Comparison of ENCODE assay signal across 18 cellular contexts in the genomic region with DNA sequence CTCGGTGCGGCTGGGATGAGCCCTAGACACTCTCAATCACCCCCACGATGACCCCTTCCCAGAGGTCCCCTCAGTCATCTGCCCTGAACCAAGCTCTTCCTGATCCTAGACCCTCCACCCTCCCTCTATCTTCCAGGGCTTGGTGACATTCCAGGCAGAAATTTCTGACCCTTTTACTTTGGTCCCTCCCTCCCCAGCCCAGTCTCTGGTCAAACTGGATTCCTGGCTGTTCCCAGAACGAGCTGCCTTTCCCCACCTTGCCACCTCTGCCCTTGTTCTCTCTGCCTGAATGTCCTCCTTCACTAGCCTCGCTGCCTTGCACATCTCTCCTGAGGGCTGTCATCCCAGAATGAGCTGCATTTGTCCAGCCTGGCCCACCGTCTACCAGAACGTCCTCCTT. TPM values are rescaled to one million over a fixed set of nuclear protein-coding genes. Genes with fewer than 3 reads are reported as not detected.
A peak's percentile ranks its signal among the peaks of the same experiment; 100 is the strongest.
DNase-seq lines count a peak whose midpoint lies in the region; ATAC-seq, FAIRE-seq and TF ChIP-seq lines count a peak whose summit lies in the region.
"Had no signal": no experiment of that assay in that cellular context is flagged by ENCODE, and none has a peak within 500 bp of the region (broad histone marks: within the 10 kb centered on the region; RNA-seq: fewer than 3 reads in every experiment).

No MANE protein-coding gene starts in this region.

- peak overlapping the region; percentile 1; the same call in 1 of the 2 replicates for H3K9ac ChIP-seq in HepG2 (ENCODE audit: insufficient read depth, low read depth, low read length)
- peak overlapping the region; percentile 55 to 99 for H3K9ac ChIP-seq in duodenal mucosa (ENCODE audit: low read depth in 1 of 2, low read length in 2 of 2)
- peak overlapping the region; percentile 58 to 99 for H3K9ac ChIP-seq in mucosa of rectum (ENCODE audit: low read depth in 1 of 2, low read length in 2 of 2)

- peaks cover 40% of the 10 kb centered on the region for H3K4me1 Mint-ChIP-seq in HFFc6 (ENCODE audit: low read depth)

- no peaks in the 10 kb centered on the region for H3K36me3 Mint-ChIP-seq in HFFc6 (ENCODE audit: low read depth)
- H3K36me3 Mint-ChIP-seq: naive B cell had no signal

- no peak for TF ChIP-seq POLR2A in HepG2 (IDR thresholded peaks at IDR 0.05; ENCODE audit: insufficient read depth in 1 of 2, low read depth in 2 of 2, low read length in 2 of 2)
- no peak for TF ChIP-seq POLR2A in right lobe of liver (IDR thresholded peaks at IDR 0.05)

- WGBS in HepG2 (ENCODE audit: low lambda C conversion rate): 1% methylated on average over 7 of the region's 7 CpGs
- WGBS in right lobe of liver (ENCODE audit: insufficient coverage, low coverage, low lambda C conversion rate, missing lambda C conversion rate): 48% methylated on average over 7 of the region's 7 CpGs

- intact Hi-C loops in HepG2 (cut with micrococcal nuclease; ENCODE audit: unreplicated experiment): loop anchor here (2.0 kb wide), 1 partner anchor 25 kb away; no protein-coding TSS in a partner anchor
- intact Hi-C loops in right lobe of liver (cut with DNase I): no loop called here

- POLR2A ChIA-PET in HepG2 (lab: Yijun Ruan, JAX): interaction anchor here (1.2 to 5.5 kb wide), 4 partner anchors 12 to 91 kb away, joined by 3 to 55 read pairs (median 4); a partner anchor contains a TSS

- no peak overlapping the region for H2AFZ ChIP-seq in HepG2 (ENCODE audit: low read length)

- H3K9me3 Mint-ChIP-seq in HFFc6: no peaks in the 10 kb centered on the region
- H3K9me3 Mint-ChIP-seq: activated T-cell treated with anti-CD3 and anti-CD28 coated beads, Interleukin-2, amount 50 U/mL, for 24 hours; naive B cell had no signal

- no peak for DNase-seq in HepG2 (ENCODE audit: low spot score)
- no peak for DNase-seq in right lobe of liver
- no peak for DNase-seq in activated CD4-positive, CD25-positive, alpha-beta regulatory T cell (lab: John Stamatoyannopoulos, UW)
- no peak for DNase-seq in activated naive CD4-positive, alpha-beta T cell (lab: John Stamatoyannopoulos, UW)
- no peak for DNase-seq in HFFc6
- no peak for DNase-seq in activated CD4-positive, alpha-beta T cell treated with anti-CD3 and anti-CD28 coated beads, Interleukin-2, amount 50 U/mL, for 4 hours
- DNase-seq: activated CD4-positive, alpha-beta T cell treated with anti-CD3 and anti-CD28 coated beads for 36 hours; activated T-cell treated with anti-CD3 and anti-CD28 coated beads, Interleukin-2, amount 50 U/mL, for 24 hours; cerebellar nuclear complex; naive B cell; NCI-H1105; stimulated activated CD4-positive, alpha-beta T cell treated with anti-CD3 and anti-CD28 coated beads, Interleukin-4, amount 100 ng/mL, for 24 hours had no signal

- H3K27me3 ChIP-seq in HepG2 (ENCODE audit: control insufficient read depth in 1 of 2, insufficient read depth in 2 of 2, low read length in 2 of 2) (peaks cover 0 to 13% of the 10 kb centered on the region in 2 experiments; a peak in 2 of 5 replicates), right lobe of liver (no peaks in the 10 kb centered on the region), duodenal mucosa (ENCODE audit: control insufficient read depth in 1 of 2, insufficient read depth in 2 of 2, low read length in 2 of 2) (no peaks in the 10 kb centered on the region), mucosa of rectum (ENCODE audit: control insufficient read depth in 2 of 2, insufficient read depth in 2 of 2, low read length in 2 of 2) (peaks cover 0 to 3% of the 10 kb centered on the region in 2 donors)

- H3K4me2 ChIP-seq in HepG2 (ENCODE audit: low read depth, low read length): peak overlapping the region; percentile 98

- no peaks in the 10 kb centered on the region for H4K20me1 ChIP-seq in HepG2 (ENCODE audit: insufficient read depth, low read length)

- BruUV-seq in HepG2 (replicated peaks; lab: Mats Ljungman, UMichigan): no TSS peak

- TF ChIP-seq EP300 in HepG2 (IDR thresholded peaks at IDR 0.05; ENCODE audit: low read depth in 2 of 2, low read length in 2 of 2) (no peak), HepG2 (CRISPR knock-in tag; IDR thresholded peaks at IDR 0.05; ENCODE audit: borderline replicate concordance) (no peak)

- CTCF ChIA-PET in HepG2 (lab: Yijun Ruan, JAX; ENCODE audit: low intra/inter-chr PET ratio, low total read pairs): no interaction called here

- no peak overlapping the region for H3K27ac ChIP-seq in HepG2 (ENCODE audit: extremely low read length, insufficient read depth, low read length)
- no peak overlapping the region for H3K27ac ChIP-seq in right lobe of liver
- H3K27ac ChIP-seq in duodenal mucosa (ENCODE audit: low read depth, low read length): peak overlapping the region; percentile 87
- peak overlapping the region; percentile 99 to 100 for H3K27ac ChIP-seq in mucosa of rectum (ENCODE audit: low read depth in 2 of 2, low read length in 2 of 2)

- H3K9me3 ChIP-seq in HepG2 (ENCODE audit: low read length) (no peaks in the 10 kb centered on the region), right lobe of liver (no peaks in the 10 kb centered on the region), duodenal mucosa (ENCODE audit: control insufficient read depth in 1 of 2, low read length in 2 of 2) (no peaks in the 10 kb centered on the region), mucosa of rectum (ENCODE audit: control insufficient read depth in 2 of 2, low read length in 2 of 2) (no peaks in the 10 kb centered on the region)

- H3K27me3 Mint-ChIP-seq in HFFc6 (ENCODE audit: insufficient read depth): peaks cover 5% of the 10 kb centered on the region; the same call in 1 of the 2 replicates
- H3K27me3 Mint-ChIP-seq: naive B cell had no signal

- no peak for TF ChIP-seq RAD21 in HepG2 (CRISPR knock-in tag; IDR thresholded peaks at IDR 0.05)

- no peak overlapping the region for H3K4me3 Mint-ChIP-seq in HFFc6
- H3K4me3 Mint-ChIP-seq: activated CD4-positive, alpha-beta T cell treated with anti-CD3 and anti-CD28 coated beads for 36 hours; activated T-cell treated with anti-CD3 and anti-CD28 coated beads, Interleukin-2, amount 50 U/mL, for 24 hours had no signal

- H3K27ac Mint-ChIP-seq in HFFc6: no peak overlapping the region
- H3K27ac Mint-ChIP-seq: activated CD4-positive, alpha-beta T cell treated with anti-CD3 and anti-CD28 coated beads for 36 hours; activated T-cell treated with anti-CD3 and anti-CD28 coated beads, Interleukin-2, amount 50 U/mL, for 24 hours had no signal

- ATAC-seq in HepG2 (no peak), right lobe of liver (no peak)
- ATAC-seq: activated CD4-positive, alpha-beta T cell treated with anti-CD3 and anti-CD28 coated beads for 36 hours; sciatic nerve had no signal

- TF ChIP-seq CTCF in HepG2 (CRISPR knock-in tag; IDR thresholded peaks at IDR 0.05) (no peak), right lobe of liver (IDR thresholded peaks at IDR 0.05) (no peak), HFFc6 (IDR thresholded peaks at IDR 0.05) (no peak)

- peaks cover 12% of the 10 kb centered on the region for H3K79me2 ChIP-seq in HepG2 (ENCODE audit: insufficient read depth, low read length)

- H3K4me3 ChIP-seq in HepG2 (replicated peaks in 1 of 3; ENCODE audit: insufficient read depth in 1 of 3, low read depth in 2 of 3, low read length in 3 of 3) (peak overlapping the region in 2 of 3 experiments; percentile 7 to 83; a peak in 3 of 6 replicates), right lobe of liver (no peak overlapping the region), duodenal mucosa (ENCODE audit: low read depth in 1 of 2, low read length in 2 of 2) (peak overlapping the region; percentile 90 to 92), mucosa of rectum (ENCODE audit: low read length in 2 of 2) (peak overlapping the region; percentile 84 to 89)

- no peaks in the 10 kb centered on the region for H3K36me3 ChIP-seq in HepG2 (replicated peaks in 1 of 2; ENCODE audit: control insufficient read depth in 1 of 2, insufficient read depth in 2 of 2, low read length in 2 of 2)
- H3K36me3 ChIP-seq in right lobe of liver: no peaks in the 10 kb centered on the region
- H3K36me3 ChIP-seq in duodenal mucosa (ENCODE audit: control insufficient read depth in 1 of 2, insufficient read depth in 2 of 2, low read length in 2 of 2): peaks cover 0 to 3% of the 10 kb centered on the region in 2 donors
- peaks cover 7 to 8% of the 10 kb centered on the region in 2 donors for H3K36me3 ChIP-seq in mucosa of rectum (ENCODE audit: control insufficient read depth in 2 of 2, insufficient read depth in 2 of 2, low read length in 2 of 2)

- in situ Hi-C loops in HepG2 (cut with HindIII; ENCODE audit: extremely low pct_ligation_motif_present, low pct_unique_long_range_greater_than_20kb): no loop called here

- H3K4me1 ChIP-seq in HepG2 (ENCODE audit: insufficient read depth, low read length): peaks cover 68% of the 10 kb centered on the region
- peaks cover 0 to 8% (median 2%) of the 10 kb centered on the region in 4 donors for H3K4me1 ChIP-seq in right lobe of liver
- H3K4me1 ChIP-seq in duodenal mucosa (ENCODE audit: control insufficient read depth in 1 of 2, insufficient read depth in 2 of 2, low read length in 2 of 2): peaks cover 30 to 50% of the 10 kb centered on the region in 2 donors
- H3K4me1 ChIP-seq in mucosa of rectum (ENCODE audit: control insufficient read depth in 2 of 2, insufficient read depth in 2 of 2, low read length in 2 of 2): peaks cover 41 to 51% of the 10 kb centered on the region in 2 donors

- no peak for FAIRE-seq in HepG2 (lab: Jason Lieb, UNC)
- FAIRE-seq: urothelium cell line had no signal

RNA-seq across cellular contexts. Expression of a gene that starts 1.3 kb away (rescaled TPM):
- total RNA-seq in HepG2 (2016; rRNA removed; fragmentation: Illumina TruSeq; extraction: Trizol) (9.4 and 28.2 TPM in 2 replicates), right lobe of liver (1 to 10 TPM in 5 of 6 experiments, under 1 TPM in 1; 0.56 to 3.9 (median 1.3) TPM)
- 4.3 and 4.7 TPM in 2 replicates for total RNA-seq in HepG2 (2016; cell fraction: cytosol; rRNA removed; fragmentation: Illumina TruSeq; extraction: Trizol; ENCODE audit: low read depth)
- 9.9 and 28.5 TPM in 2 replicates for total RNA-seq in HepG2 (2016; cell fraction: insoluble cytoplasmic fraction; rRNA removed; fragmentation: Illumina TruSeq; extraction: Trizol)
- total RNA-seq in HepG2 (2016; cell fraction: membrane; rRNA removed; fragmentation: Illumina TruSeq; extraction: Trizol): 7.4 and 7.9 TPM in 2 replicates
- 24.8 and 28.9 TPM in 2 replicates for total RNA-seq in HepG2 (2016; cell fraction: nucleus; rRNA removed; fragmentation: Illumina TruSeq; extraction: Trizol)
- polyA plus RNA-seq in HepG2 (2011; rRNA removed): 35.7 and 47.4 TPM in 2 replicates
- 46.8 and 65.8 TPM in 2 replicates for polyA plus RNA-seq in HepG2 (2011; cell fraction: cytosol; rRNA removed)
- polyA plus RNA-seq in HepG2 (2011; cell fraction: nucleus; rRNA removed): 34.9 and 35.5 TPM in 2 replicates
- 16.0 and 29.2 TPM in 2 replicates for polyA plus RNA-seq in HepG2 (2012)
- 2.9 and 3.1 TPM in 2 replicates for polyA plus RNA-seq in HepG2 (2016; cell fraction: cytosol; fragmentation: Illumina TruSeq; extraction: Trizol; ENCODE audit: low read depth)
- polyA plus RNA-seq in HepG2 (2016; cell fraction: insoluble cytoplasmic fraction; fragmentation: Illumina TruSeq; extraction: Trizol; ENCODE audit: low read depth): 8.7 and 9.9 TPM in 2 replicates
- polyA plus RNA-seq in HepG2 (2016; cell fraction: membrane; fragmentation: Illumina TruSeq; extraction: Trizol; ENCODE audit: low read depth): 3.9 and 4.0 TPM in 2 replicates
- polyA plus RNA-seq in HepG2 (2016; cell fraction: nucleus; fragmentation: Illumina TruSeq; extraction: Trizol; ENCODE audit: insufficient read depth, low read depth): 34.6 and 39.8 TPM in 2 replicates
- 55.3 and 116 TPM in 2 replicates for polyA minus RNA-seq in HepG2 (2011; rRNA and poly(A)+ RNA removed; ENCODE audit: low replicate concordance)
- 39.1 and 50.4 TPM in 2 replicates for polyA minus RNA-seq in HepG2 (2011; cell fraction: cytosol; rRNA and poly(A)+ RNA removed)
- polyA minus RNA-seq in HepG2 (2011; cell fraction: nucleus; rRNA and poly(A)+ RNA removed): 8.5 and 9.7 TPM in 2 replicates
- under 1 TPM; 0.05 to 0.47 (median 0.32) TPM for total RNA-seq in HFFc6 (2021; fragmentation: NEBNext Ultra II Directional; extraction: Animal tissue kit (Norgen Biotek cat#: 25700))

RNA-seq across cellular contexts. Expression of a gene that starts 12.8 kb away (rescaled TPM):
- 1.2 and 2.0 TPM in 2 replicates for total RNA-seq in HepG2 (2016; rRNA removed; fragmentation: Illumina TruSeq; extraction: Trizol)
- 0.88 and 1.1 TPM in 2 replicates for total RNA-seq in HepG2 (2016; cell fraction: cytosol; rRNA removed; fragmentation: Illumina TruSeq; extraction: Trizol; ENCODE audit: low read depth)
- 1.3 and 1.7 TPM in 2 replicates for total RNA-seq in HepG2 (2016; cell fraction: insoluble cytoplasmic fraction; rRNA removed; fragmentation: Illumina TruSeq; extraction: Trizol)
- total RNA-seq in HepG2 (2016; cell fraction: membrane; rRNA removed; fragmentation: Illumina TruSeq; extraction: Trizol): 0.77 and 1.5 TPM in 2 replicates
- total RNA-seq in HepG2 (2016; cell fraction: nucleus; rRNA removed; fragmentation: Illumina TruSeq; extraction: Trizol): 0.60 and 0.99 TPM in 2 replicates
- polyA plus RNA-seq in HepG2 (2011; rRNA removed): 3.0 and 3.6 TPM in 2 replicates
- 1.5 and 4.7 TPM in 2 replicates for polyA plus RNA-seq in HepG2 (2011; cell fraction: cytosol; rRNA removed)
- 3.3 and 4.0 TPM in 2 replicates for polyA plus RNA-seq in HepG2 (2011; cell fraction: nucleus; rRNA removed)
- 1.8 and 2.3 TPM in 2 replicates for polyA plus RNA-seq in HepG2 (2012)
- polyA plus RNA-seq in HepG2 (2016; cell fraction: cytosol; fragmentation: Illumina TruSeq; extraction: Trizol; ENCODE audit: low read depth): 1.4 and 1.7 TPM in 2 replicates
- polyA plus RNA-seq in HepG2 (2016; cell fraction: insoluble cytoplasmic fraction; fragmentation: Illumina TruSeq; extraction: Trizol; ENCODE audit: low read depth): 0.83 and 1.6 TPM in 2 replicates
- polyA plus RNA-seq in HepG2 (2016; cell fraction: membrane; fragmentation: Illumina TruSeq; extraction: Trizol; ENCODE audit: low read depth): 0.92 and 1.7 TPM in 2 replicates
- polyA plus RNA-seq in HepG2 (2016; cell fraction: nucleus; fragmentation: Illumina TruSeq; extraction: Trizol; ENCODE audit: insufficient read depth, low read depth): 1.5 and 1.8 TPM in 2 replicates
- polyA minus RNA-seq in HepG2 (2011; rRNA and poly(A)+ RNA removed; ENCODE audit: low replicate concordance): 3.6 and 5.4 TPM in 2 replicates
- 0.69 and 0.70 TPM in 2 replicates for polyA minus RNA-seq in HepG2 (2011; cell fraction: cytosol; rRNA and poly(A)+ RNA removed)
- polyA minus RNA-seq in HepG2 (2011; cell fraction: nucleus; rRNA and poly(A)+ RNA removed): 2.1 and 3.7 TPM in 2 replicates
- 1 to 10 TPM in 3 of 6 experiments, under 1 TPM in 3; 0.49 to 1.4 (median 1.0) TPM for total RNA-seq in right lobe of liver
- 1 to 10 TPM; 3.9 to 7.2 (median 6.0) TPM for total RNA-seq in HFFc6 (2021; fragmentation: NEBNext Ultra II Directional; extraction: Animal tissue kit (Norgen Biotek cat#: 25700))

RNA-seq across cellular contexts. Expression of a gene that starts 31.5 kb away (rescaled TPM):
- total RNA-seq in HepG2 (2016; rRNA removed; fragmentation: Illumina TruSeq; extraction: Trizol) (not detected in 2 replicates), right lobe of liver (not detected)
- total RNA-seq in HepG2 (2016; cell fraction: cytosol; rRNA removed; fragmentation: Illumina TruSeq; extraction: Trizol; ENCODE audit: low read depth): not detected in 2 replicates
- total RNA-seq in HepG2 (2016; cell fraction: insoluble cytoplasmic fraction; rRNA removed; fragmentation: Illumina TruSeq; extraction: Trizol): not detected in 2 replicates
- not detected in 2 replicates for total RNA-seq in HepG2 (2016; cell fraction: membrane; rRNA removed; fragmentation: Illumina TruSeq; extraction: Trizol)
- not detected in 2 replicates for total RNA-seq in HepG2 (2016; cell fraction: nucleus; rRNA removed; fragmentation: Illumina TruSeq; extraction: Trizol)
- polyA plus RNA-seq in HepG2 (2011; rRNA removed): not detected in 2 replicates
- polyA plus RNA-seq in HepG2 (2011; cell fraction: cytosol; rRNA removed): not detected in 2 replicates
- not detected in 2 replicates for polyA plus RNA-seq in HepG2 (2011; cell fraction: nucleus; rRNA removed)
- not detected in 2 replicates for polyA plus RNA-seq in HepG2 (2012)
- polyA plus RNA-seq in HepG2 (2016; cell fraction: cytosol; fragmentation: Illumina TruSeq; extraction: Trizol; ENCODE audit: low read depth): not detected in 2 replicates
- polyA plus RNA-seq in HepG2 (2016; cell fraction: insoluble cytoplasmic fraction; fragmentation: Illumina TruSeq; extraction: Trizol; ENCODE audit: low read depth): not detected in 2 replicates
- polyA plus RNA-seq in HepG2 (2016; cell fraction: membrane; fragmentation: Illumina TruSeq; extraction: Trizol; ENCODE audit: low read depth): not detected in 2 replicates
- polyA plus RNA-seq in HepG2 (2016; cell fraction: nucleus; fragmentation: Illumina TruSeq; extraction: Trizol; ENCODE audit: insufficient read depth, low read depth): not detected in 2 replicates
- 1.4 TPM in 1 of 2 replicates, not detected in the other for polyA minus RNA-seq in HepG2 (2011; rRNA and poly(A)+ RNA removed; ENCODE audit: low replicate concordance)
- not detected in 2 replicates for polyA minus RNA-seq in HepG2 (2011; cell fraction: cytosol; rRNA and poly(A)+ RNA removed)
- polyA minus RNA-seq in HepG2 (2011; cell fraction: nucleus; rRNA and poly(A)+ RNA removed): not detected in 2 replicates
- total RNA-seq in HFFc6 (2021; fragmentation: NEBNext Ultra II Directional; extraction: Animal tissue kit (Norgen Biotek cat#: 25700)): not detected
- total RNA-seq: activated CD4-positive, alpha-beta T cell treated with anti-CD3 and anti-CD28 coated beads for 36 hours; epithelial cell of proximal tubule; kidney epithelial cell; sciatic nerve had no signal

RNA-seq across cellular contexts. Expression of a gene that starts 59.4 kb away (rescaled TPM):
- total RNA-seq in HepG2 (2016; rRNA removed; fragmentation: Illumina TruSeq; extraction: Trizol): 0.31 TPM in 1 of 2 replicates, not detected in the other
- 0.40 TPM in 1 of 2 replicates, not detected in the other for total RNA-seq in HepG2 (2016; cell fraction: cytosol; rRNA removed; fragmentation: Illumina TruSeq; extraction: Trizol; ENCODE audit: low read depth)
- total RNA-seq in HepG2 (2016; cell fraction: insoluble cytoplasmic fraction; rRNA removed; fragmentation: Illumina TruSeq; extraction: Trizol): 0.32 TPM in 1 of 2 replicates, not detected in the other
- 0.19 TPM in 1 of 2 replicates, not detected in the other for total RNA-seq in HepG2 (2016; cell fraction: membrane; rRNA removed; fragmentation: Illumina TruSeq; extraction: Trizol)
- 0.40 and 0.50 TPM in 2 replicates for total RNA-seq in HepG2 (2016; cell fraction: nucleus; rRNA removed; fragmentation: Illumina TruSeq; extraction: Trizol)
- polyA plus RNA-seq in HepG2 (2011; rRNA removed): 0.51 and 0.59 TPM in 2 replicates
- 0.59 and 1.2 TPM in 2 replicates for polyA plus RNA-seq in HepG2 (2011; cell fraction: cytosol; rRNA removed)
- 0.71 and 1.2 TPM in 2 replicates for polyA plus RNA-seq in HepG2 (2011; cell fraction: nucleus; rRNA removed)
- polyA plus RNA-seq in HepG2 (2012): 1.0 and 1.2 TPM in 2 replicates
- 0.24 and 0.34 TPM in 2 replicates for polyA plus RNA-seq in HepG2 (2016; cell fraction: cytosol; fragmentation: Illumina TruSeq; extraction: Trizol; ENCODE audit: low read depth)
- polyA plus RNA-seq in HepG2 (2016; cell fraction: insoluble cytoplasmic fraction; fragmentation: Illumina TruSeq; extraction: Trizol; ENCODE audit: low read depth): 0.24 and 0.32 TPM in 2 replicates
- polyA plus RNA-seq in HepG2 (2016; cell fraction: membrane; fragmentation: Illumina TruSeq; extraction: Trizol; ENCODE audit: low read depth): 0.38 and 0.39 TPM in 2 replicates
- 0.49 and 1.4 TPM in 2 replicates for polyA plus RNA-seq in HepG2 (2016; cell fraction: nucleus; fragmentation: Illumina TruSeq; extraction: Trizol; ENCODE audit: insufficient read depth, low read depth)
- 0.26 and 0.98 TPM in 2 replicates for polyA minus RNA-seq in HepG2 (2011; rRNA and poly(A)+ RNA removed; ENCODE audit: low replicate concordance)
- 0.49 and 1.1 TPM in 2 replicates for polyA minus RNA-seq in HepG2 (2011; cell fraction: cytosol; rRNA and poly(A)+ RNA removed)
- not detected in 2 replicates for polyA minus RNA-seq in HepG2 (2011; cell fraction: nucleus; rRNA and poly(A)+ RNA removed)
- 10 to 100 TPM; 16.1 to 37.3 (median 19.9) TPM for total RNA-seq in right lobe of liver
- not detected for total RNA-seq in HFFc6 (2021; fragmentation: NEBNext Ultra II Directional; extraction: Animal tissue kit (Norgen Biotek cat#: 25700))
- total RNA-seq: activated CD4-positive, alpha-beta T cell treated with anti-CD3 and anti-CD28 coated beads for 36 hours; sciatic nerve had no signal

Comparison
In these comparisons a context has a peak if more than half of its experiments do, and no peak if none do; other contexts are left out.
1. H3K4me3 ChIP-seq: peak in HepG2 (2 of 3), duodenal mucosa (2 of 2) and mucosa of rectum (2 of 2); none in right lobe of liver (0 of 3).
2. H3K27ac ChIP-seq: peak in duodenal mucosa (single experiment) and mucosa of rectum (2 of 2); none in HepG2 (single experiment) and right lobe of liver (0 of 3).
3. H3K9ac ChIP-seq: peak in every context shown above with its lines; median percentile 78 in mucosa of rectum; 77 in duodenal mucosa; 1 in HepG2.